Comparison of ENCODE assay signal across 11 cellular contexts in genomic region chr6:105592329-105592728, GRCh38.
A peak's percentile ranks its signal among the peaks of the same experiment; 100 is the strongest.
DNase-seq lines count a peak whose midpoint lies in the region; ATAC-seq and TF ChIP-seq lines count a peak whose summit lies in the region.
"Had no signal": no experiment of that assay in that cellular context is flagged by ENCODE, and none has a peak within 500 bp of the region (broad histone marks: within the 10 kb centered on the region; RNA-seq: fewer than 3 reads in every experiment).

No MANE protein-coding gene starts in this region.

- no peak overlapping the region for H3K4me3 ChIP-seq in RWPE2 (ENCODE audit: severe bottlenecking)
- H3K4me3 ChIP-seq in fibroblast of pulmonary artery (replicated peaks; ENCODE audit: low read depth, low read length), result no peak overlapping the region
- no peak overlapping the region for H3K4me3 ChIP-seq in uterus

- H3K36me3 Mint-ChIP-seq in activated T-cell treated with anti-CD3 and anti-CD28 coated beads, Interleukin-2, amount 50 U/mL, for 72 hours (ENCODE audit: insufficient read depth in 2 of 2), result no peaks in the 10 kb centered on the region
- H3K36me3 Mint-ChIP-seq: activated naive CD4-positive, alpha-beta T cell treated with anti-CD3 and anti-CD28 coated beads, Interleukin-2, amount 50 U/mL, for 24 hours had no signal

- intact Hi-C loops in uterus (cut with DNase I; ENCODE audit: low total_unique reads), result no loop called here

- no peak overlapping the region for H3K27ac Mint-ChIP-seq in activated T-cell treated with anti-CD3 and anti-CD28 coated beads, Interleukin-2, amount 50 U/mL, for 72 hours
- H3K27ac Mint-ChIP-seq: activated naive CD4-positive, alpha-beta T cell treated with anti-CD3 and anti-CD28 coated beads, Interleukin-2, amount 50 U/mL, for 24 hours had no signal

- H3K27me3 ChIP-seq in RWPE2 (ENCODE audit: insufficient read depth, poor library complexity, severe bottlenecking) (no peaks in the 10 kb centered on the region), uterus (no peaks in the 10 kb centered on the region)

- no peak for TF ChIP-seq POLR2A in uterus (IDR thresholded peaks at IDR 0.05)

- TF ChIP-seq CTCF in RWPE2 (IDR thresholded peaks at IDR 0.05; ENCODE audit: poor library complexity, severe bottlenecking) (no peak), fibroblast of pulmonary artery (IDR thresholded peaks at IDR 0.05; ENCODE audit: low read length, missing control alignments) (no peak), uterus (IDR thresholded peaks at IDR 0.05) (no peak)

- H3K9me3 Mint-ChIP-seq in activated T-cell treated with anti-CD3 and anti-CD28 coated beads, Interleukin-2, amount 50 U/mL, for 72 hours, result no peaks in the 10 kb centered on the region
- H3K9me3 Mint-ChIP-seq: activated naive CD4-positive, alpha-beta T cell treated with anti-CD3 and anti-CD28 coated beads, Interleukin-2, amount 50 U/mL, for 24 hours had no signal

- H3K9me3 ChIP-seq in RWPE2 (ENCODE audit: severe bottlenecking) (no peaks in the 10 kb centered on the region), uterus (no peaks in the 10 kb centered on the region)

- peak overlapping the region; percentile 99 for H3K27ac ChIP-seq in RWPE2 (ENCODE audit: poor library complexity, severe bottlenecking)
- peak overlapping the region in 1 of 2 donors; percentile 53 for H3K27ac ChIP-seq in uterus
- H3K27ac ChIP-seq in caudate nucleus (ENCODE audit: low read depth, low read length), result no peak overlapping the region

- peaks cover 49% of the 10 kb centered on the region for H3K4me1 Mint-ChIP-seq in activated T-cell treated with anti-CD3 and anti-CD28 coated beads, Interleukin-2, amount 50 U/mL, for 72 hours (ENCODE audit: low read depth)

- no peaks in the 10 kb centered on the region for H3K36me3 ChIP-seq in RWPE2 (ENCODE audit: low read depth)
- H3K36me3 ChIP-seq in uterus, result no peaks in the 10 kb centered on the region

- H3K27me3 Mint-ChIP-seq in activated T-cell treated with anti-CD3 and anti-CD28 coated beads, Interleukin-2, amount 50 U/mL, for 72 hours (ENCODE audit: low read depth), result no peaks in the 10 kb centered on the region
- H3K27me3 Mint-ChIP-seq: activated naive CD4-positive, alpha-beta T cell treated with anti-CD3 and anti-CD28 coated beads, Interleukin-2, amount 50 U/mL, for 24 hours had no signal

- no peak for DNase-seq in activated T-cell treated with anti-CD3 and anti-CD28 coated beads, Interleukin-2, amount 50 U/mL, for 72 hours
- DNase-seq in activated T-cell treated with anti-CD3 and anti-CD28 coated beads, Interleukin-2, amount 50 U/mL, for 48 hours, result no peak
- DNase-seq in RWPE2 (ENCODE audit: low spot score) (peak; percentile 95), fibroblast of pulmonary artery (ENCODE audit: low read depth) (peak; percentile 38), uterus (peak; percentile 69 to 85), NCI-H2081 (lab: John Stamatoyannopoulos, UW) (no peak), caudate nucleus (lab: John Stamatoyannopoulos, UW) (no peak)
- no peak for DNase-seq in stimulated activated naive CD4-positive, alpha-beta T cell (lab: John Stamatoyannopoulos, UW)
- DNase-seq: NCI-H2227 treated with DMSO at 0.1 percent for 48 hours, Right ventricle myocardium superior had no signal

- H3K4me1 ChIP-seq in RWPE2 (ENCODE audit: insufficient read depth, poor library complexity, severe bottlenecking), result peaks cover 86% of the 10 kb centered on the region
- peaks cover 0 to 5% of the 10 kb centered on the region in 2 donors for H3K4me1 ChIP-seq in uterus

- no peak overlapping the region for H3K4me3 Mint-ChIP-seq in activated T-cell treated with anti-CD3 and anti-CD28 coated beads, Interleukin-2, amount 50 U/mL, for 72 hours
- H3K4me3 Mint-ChIP-seq: activated naive CD4-positive, alpha-beta T cell treated with anti-CD3 and anti-CD28 coated beads, Interleukin-2, amount 50 U/mL, for 24 hours had no signal

- ATAC-seq in activated T-cell treated with anti-CD3 and anti-CD28 coated beads, Interleukin-2, amount 50 U/mL, for 72 hours (replicated peaks in 1 of 2), result peak; percentile 38 to 41
- peak; percentile 70 for ATAC-seq in RWPE2 (ENCODE audit: low read depth)

Comparison
In these comparisons a context has a peak if more than half of its experiments do, and no peak if none do; other contexts are left out.
1. DNase-seq: peak in RWPE2 (single experiment), fibroblast of pulmonary artery (single experiment) and uterus (2 of 2); none in activated T-cell treated with anti-CD3 and anti-CD28 coated beads, Interleukin-2, amount 50 U/mL, for 72 hours (0 of 2), activated T-cell treated with anti-CD3 and anti-CD28 coated beads, Interleukin-2, amount 50 U/mL, for 48 hours (0 of 2), NCI-H2081 (0 of 2), stimulated activated naive CD4-positive, alpha-beta T cell (0 of 6) and caudate nucleus (0 of 61).